In the genomic region with DNA sequence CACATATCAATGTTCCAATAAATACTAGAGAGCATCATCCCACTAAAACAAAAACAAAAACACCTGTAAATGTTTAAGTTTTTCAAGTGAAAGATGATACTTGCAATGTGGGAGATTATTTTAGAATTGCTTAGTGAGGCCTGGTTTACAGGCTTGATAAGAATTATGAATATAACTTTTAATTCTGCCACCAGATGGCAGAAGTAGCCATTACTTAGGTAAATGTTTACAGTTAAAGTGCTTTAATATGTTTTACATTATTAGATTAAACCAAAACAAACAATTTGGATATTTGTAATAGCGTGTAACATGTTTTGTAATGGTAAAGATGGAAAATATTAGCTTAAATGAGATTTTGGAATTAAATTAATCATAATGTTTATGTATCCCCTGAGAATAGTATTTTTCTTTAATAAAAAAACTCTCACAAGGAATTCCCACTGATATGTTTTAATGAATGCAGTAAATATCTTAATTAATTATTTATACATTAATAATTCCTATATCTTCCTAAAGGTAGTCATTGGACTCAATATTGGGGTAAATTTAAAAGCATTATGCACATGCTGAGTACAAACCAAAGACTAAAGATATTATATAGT, we compare ENCODE assay signal across 10 cellular contexts.
DNase-seq lines count a peak whose midpoint lies in the region; ATAC-seq, FAIRE-seq and TF ChIP-seq lines count a peak whose summit lies in the region.
"Had no signal": no experiment of that assay in that cellular context is flagged by ENCODE, and none has a peak within 500 bp of the region (broad histone marks: within the 10 kb centered on the region; RNA-seq: fewer than 3 reads in every experiment).

No MANE protein-coding gene starts in this region.

- H3K79me2 ChIP-seq in HCT116 (ENCODE audit: insufficient read depth, low read length) (no peaks in the 10 kb centered on the region), SK-N-SH (ENCODE audit: insufficient read depth) (no peaks in the 10 kb centered on the region)

- H3K4me1 ChIP-seq in HCT116 (ENCODE audit: control insufficient read depth in 1 of 2, insufficient read depth in 2 of 2, low read length in 2 of 2) (no peaks in the 10 kb centered on the region), SK-N-SH (ENCODE audit: control insufficient read depth in 1 of 2, insufficient read depth in 2 of 2, low read depth in 1 of 2, low read length in 1 of 2) (no peaks in the 10 kb centered on the region), kidney (ENCODE audit: control insufficient read depth in 1 of 2, insufficient read depth in 1 of 2, low read depth in 1 of 2, low read length in 2 of 2) (no peaks in the 10 kb centered on the region)

- DNase-seq in Ammon's horn (ENCODE audit: low spot score) = peak; percentile 9
- no peak for DNase-seq in HCT116 (ENCODE audit: low read depth, low spot score)
- DNase-seq in SK-N-SH = peak; percentile 27
- DNase-seq in kidney = no peak
- no peak for DNase-seq in urothelium cell line (ENCODE audit: low spot score)
- no peak for DNase-seq in activated naive CD4-positive, alpha-beta T cell treated with anti-CD3 and anti-CD28 coated beads, Interleukin-2, amount 50 U/mL, for 72 hours (ENCODE audit: low spot score in 2 of 2)
- DNase-seq: stimulated activated CD4-positive, alpha-beta T cell treated with anti-CD3 and anti-CD28 coated beads, Interleukin-4, amount 100 ng/mL, for 1 hour had no signal

- intact Hi-C loops in HCT116 (cut with micrococcal nuclease) = loop anchor here (2.0 to 5.0 kb wide), 2 partner anchors 1197 to 1461 kb away; no protein-coding TSS in a partner anchor
- intact Hi-C loops in kidney (cut with DNase I) = no loop called here

- peak; percentile 66 for TF ChIP-seq RAD21 in HCT116 (IDR thresholded peaks at IDR 0.05; ENCODE audit: low read depth)
- peak; percentile 67 for TF ChIP-seq RAD21 in SK-N-SH (IDR thresholded peaks at IDR 0.05; ENCODE audit: low read length)

- H4K20me1 ChIP-seq in HCT116 (ENCODE audit: insufficient read depth) (no peaks in the 10 kb centered on the region), SK-N-SH (ENCODE audit: insufficient read depth) (no peaks in the 10 kb centered on the region)

- TF ChIP-seq POLR2A in HCT116 (IDR thresholded peaks at IDR 0.05; ENCODE audit: borderline replicate concordance, extremely low read depth, insufficient read depth, insufficient read length) = no peak

- BruUV-seq in HCT116 (replicated peaks; lab: Mats Ljungman, UMichigan) = no TSS peak

- H3K36me3 ChIP-seq in HCT116 (ENCODE audit: control insufficient read depth in 1 of 2, insufficient read depth in 2 of 2, low read length in 2 of 2) = no peaks in the 10 kb centered on the region
- H3K36me3 ChIP-seq in SK-N-SH (replicated peaks in 1 of 2; ENCODE audit: control insufficient read depth in 1 of 2, insufficient read depth in 2 of 2, low read length in 1 of 2) = no peaks in the 10 kb centered on the region
- H3K36me3 ChIP-seq in kidney (ENCODE audit: control insufficient read depth in 1 of 2, insufficient read depth in 2 of 2, low read length in 2 of 2) = no peaks in the 10 kb centered on the region

- ATAC-seq in HCT116 (no peak), HG03159 (IDR thresholded peaks at IDR 0.05; ENCODE audit: unreplicated experiment) (no peak), HG03565 (IDR thresholded peaks at IDR 0.05; ENCODE audit: unreplicated experiment) (no peak)
- ATAC-seq in activated naive CD4-positive, alpha-beta T cell treated with anti-CD3 and anti-CD28 coated beads, Interleukin-2, amount 50 U/mL, for 72 hours = no peak

- no peaks in the 10 kb centered on the region for H3K36me3 Mint-ChIP-seq in activated naive CD4-positive, alpha-beta T cell treated with anti-CD3 and anti-CD28 coated beads, Interleukin-2, amount 50 U/mL, for 72 hours

- H3K9me3 ChIP-seq in HCT116 (ENCODE audit: control insufficient read depth in 1 of 2, insufficient read depth in 1 of 2, low read depth in 1 of 2, low read length in 2 of 2) (no peaks in the 10 kb centered on the region), SK-N-SH (no peaks in the 10 kb centered on the region), kidney (ENCODE audit: control insufficient read depth in 1 of 2, low read length in 2 of 2) (no peaks in the 10 kb centered on the region)

- FAIRE-seq in kidney (lab: Jason Lieb, UNC) (peak; percentile 94), urothelium cell line (lab: Jason Lieb, UNC) (no peak)

- H3K27ac ChIP-seq in HCT116 (ENCODE audit: low read depth, low read length) (no peak overlapping the region), SK-N-SH (ENCODE audit: low read depth in 2 of 2, low read length in 1 of 2) (no peak overlapping the region), kidney (ENCODE audit: low read depth in 2 of 2, low read length in 2 of 2) (no peak overlapping the region)
- H3K27ac ChIP-seq: coronary artery had no signal

- TF ChIP-seq EP300 in SK-N-SH (IDR thresholded peaks at IDR 0.05; ENCODE audit: borderline replicate concordance in 1 of 2, low read depth in 1 of 2, low read length in 1 of 2) = no peak

- H2AFZ ChIP-seq in HCT116 (ENCODE audit: low read depth, low read length, poor library complexity, severe bottlenecking) (peak overlapping the region; percentile 26), SK-N-SH (ENCODE audit: low read depth) (no peak overlapping the region)

- no peak overlapping the region for H3K4me3 ChIP-seq in HCT116 (replicated peaks in 1 of 2; ENCODE audit: low read depth in 1 of 2, low read length in 2 of 2)
- H3K4me3 ChIP-seq in SK-N-SH (ENCODE audit: low read depth in 2 of 2, low read length in 1 of 2) = no peak overlapping the region
- no peak overlapping the region for H3K4me3 ChIP-seq in kidney (ENCODE audit: low read length in 2 of 2)
- H3K4me3 ChIP-seq: coronary artery had no signal

- POLR2A ChIA-PET in HCT116 (lab: Charles Lee) = no interaction called here
- POLR2A ChIA-PET in SK-N-SH (lab: Yijun Ruan, JAX) = no interaction called here

- RAD21 ChIA-PET in HCT116 (lab: Charles Lee; ENCODE audit: low non-redundant PET in 1 of 2, low total read pairs in 2 of 2, uncharacterized antibody in 2 of 2, unreplicated experiment in 2 of 2) = no interaction called here

- TF ChIP-seq CTCF in HCT116 (IDR thresholded peaks at IDR 0.05 in 2 of 3, conservative IDR thresholded peaks at IDR 0.05 in 1 of 3; ENCODE audit: borderline replicate concordance in 1 of 3, insufficient read depth in 1 of 3, low read depth in 2 of 3, low read length in 2 of 3) (peak in 2 of 3 experiments; percentile 44 to 57; a peak in 3 of 6 replicates), SK-N-SH (IDR thresholded peaks at IDR 0.05) (peak; percentile 71), kidney (IDR thresholded peaks at IDR 0.05; ENCODE audit: borderline replicate concordance, extremely low read depth, insufficient read depth) (no peak)

- no peaks in the 10 kb centered on the region for H3K9me3 Mint-ChIP-seq in activated naive CD4-positive, alpha-beta T cell treated with anti-CD3 and anti-CD28 coated beads, Interleukin-2, amount 50 U/mL, for 72 hours

- H3K4me2 ChIP-seq in HCT116 (ENCODE audit: low read length) (no peak overlapping the region), SK-N-SH (no peak overlapping the region)

- H3K9ac ChIP-seq in HCT116 (ENCODE audit: low read length) (no peak overlapping the region), SK-N-SH (no peak overlapping the region), kidney (ENCODE audit: low read length in 2 of 2) (no peak overlapping the region)

- H3F3A ChIP-seq in SK-N-SH (replicated peaks; ENCODE audit: insufficient read depth) = no peaks in the 10 kb centered on the region

- 2% methylated on average over 1 of the region's 1 CpG for WGBS in SK-N-SH (ENCODE audit: low lambda C conversion rate)

- H3K9me2 ChIP-seq in HCT116 (ENCODE audit: insufficient read depth) = no peaks in the 10 kb centered on the region
- H3K9me2 ChIP-seq in SK-N-SH = no peaks in the 10 kb centered on the region

- CTCF ChIA-PET in HCT116 (lab: Charles Lee) = no interaction called here
- CTCF ChIA-PET in SK-N-SH (lab: Yijun Ruan, JAX) = interaction anchor here (0.7 to 2.6 kb wide), 9 partner anchors 9 to 604 kb away, joined by 3 to 11 read pairs (median 3); a partner anchor contains a TSS

- H3K27me3 ChIP-seq in HCT116 (ENCODE audit: insufficient read depth, low read length) = no peaks in the 10 kb centered on the region
- no peaks in the 10 kb centered on the region for H3K27me3 ChIP-seq in SK-N-SH (ENCODE audit: insufficient read depth)

- H3K27ac Mint-ChIP-seq in activated naive CD4-positive, alpha-beta T cell treated with anti-CD3 and anti-CD28 coated beads, Interleukin-2, amount 50 U/mL, for 72 hours = no peak overlapping the region

TF ChIP-seq in HCT116, 20 proteins besides CTCF, POLR2A, EP300 and RAD21 (continues in another document):
- no peak for TF ChIP-seq CEBPB (IDR thresholded peaks at IDR 0.05; ENCODE audit: low read depth)
- TF ChIP-seq CBX3 (IDR thresholded peaks at IDR 0.05; ENCODE audit: low read depth) = no peak
- TF ChIP-seq, protein P1, sequence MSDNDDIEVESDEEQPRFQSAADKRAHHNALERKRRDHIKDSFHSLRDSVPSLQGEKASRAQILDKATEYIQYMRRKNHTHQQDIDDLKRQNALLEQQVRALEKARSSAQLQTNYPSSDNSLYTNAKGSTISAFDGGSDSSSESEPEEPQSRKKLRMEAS (IDR thresholded peaks at IDR 0.05) = no peak
- TF ChIP-seq POLR2AphosphoS5 (IDR thresholded peaks at IDR 0.05; ENCODE audit: low read depth, low read length) = no peak
- TF ChIP-seq EZH2phosphoT487 (IDR thresholded peaks at IDR 0.05; ENCODE audit: borderline replicate concordance) = no peak
- TF ChIP-seq EGR1 (IDR thresholded peaks at IDR 0.05; ENCODE audit: low read depth) = no peak
- no peak for TF ChIP-seq TCF7L2 (IDR thresholded peaks at IDR 0.05; ENCODE audit: borderline replicate concordance, extremely low read depth, insufficient read depth, insufficient read length)

TF ChIP-seq in SK-N-SH, 30 proteins besides CTCF, POLR2A, EP300 and RAD21:
- TF ChIP-seq, protein P2, sequence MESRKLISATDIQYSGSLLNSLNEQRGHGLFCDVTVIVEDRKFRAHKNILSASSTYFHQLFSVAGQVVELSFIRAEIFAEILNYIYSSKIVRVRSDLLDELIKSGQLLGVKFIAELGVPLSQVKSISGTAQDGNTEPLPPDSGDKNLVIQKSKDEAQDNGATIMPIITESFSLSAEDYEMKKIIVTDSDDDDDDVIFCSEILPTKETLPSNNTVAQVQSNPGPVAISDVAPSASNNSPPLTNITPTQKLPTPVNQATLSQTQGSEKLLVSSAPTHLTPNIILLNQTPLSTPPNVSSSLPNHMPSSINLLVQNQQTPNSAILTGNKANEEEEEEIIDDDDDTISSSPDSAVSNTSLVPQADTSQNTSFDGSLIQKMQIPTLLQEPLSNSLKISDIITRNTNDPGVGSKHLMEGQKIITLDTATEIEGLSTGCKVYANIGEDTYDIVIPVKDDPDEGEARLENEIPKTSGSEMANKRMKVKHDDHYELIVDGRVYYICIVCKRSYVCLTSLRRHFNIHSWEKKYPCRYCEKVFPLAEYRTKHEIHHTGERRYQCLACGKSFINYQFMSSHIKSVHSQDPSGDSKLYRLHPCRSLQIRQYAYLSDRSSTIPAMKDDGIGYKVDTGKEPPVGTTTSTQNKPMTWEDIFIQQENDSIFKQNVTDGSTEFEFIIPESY (IDR thresholded peaks at IDR 0.05; ENCODE audit: borderline replicate concordance, low read depth) = no peak
- TF ChIP-seq SMC3 (IDR thresholded peaks at IDR 0.05; ENCODE audit: low read depth, low read length) = peak; percentile 38
TF ChIP-seq in SK-N-SH: peak in this region for 1.

Comparison
In these comparisons a context has a peak if more than half of its experiments do, and no peak if none do; other contexts are left out.
1. DNase-seq: peak in Ammon's horn (single experiment) and SK-N-SH (single experiment); none in HCT116 (single experiment), kidney (single experiment), urothelium cell line (single experiment) and activated naive CD4-positive, alpha-beta T cell treated with anti-CD3 and anti-CD28 coated beads, Interleukin-2, amount 50 U/mL, for 72 hours (0 of 2).